Comparison of ENCODE assay signal across 31 cellular contexts in genomic region chr11:109654091-109654490, GRCh38.
"Had no signal": no experiment of that assay in that cellular context is flagged by ENCODE, and none has a peak within 500 bp of the region (broad histone marks: within the 10 kb centered on the region; RNA-seq: fewer than 3 reads in every experiment).

No MANE protein-coding gene starts in this region.

- H3K9me3 ChIP-seq: colonic mucosa, esophagus squamous epithelium had no signal

- H3K27ac ChIP-seq: brain microvascular endothelial cell, cardiac muscle cell, colonic mucosa, esophagus squamous epithelium, WERI-Rb-1 had no signal

- DNase-seq: activated B cell treated with CpG ODN at 0.5 μM for 24 hours; activated CD4-positive, alpha-beta T cell treated with anti-CD3 and anti-CD28 coated beads for 48 hours; activated CD4-positive, alpha-beta T cell treated with anti-CD3 and anti-CD28 coated beads, Interleukin-2, amount 50 U/mL, for 1 hour; activated CD4-positive, alpha-beta T cell treated with anti-CD3 and anti-CD28 coated beads, Interleukin-2, amount 50 U/mL, for 48 hours; activated CD8-positive, alpha-beta memory T cell treated with anti-CD3 and anti-CD28 coated beads for 24 hours; activated CD8-positive, alpha-beta T cell treated with anti-CD3 and anti-CD28 coated beads for 36 hours; activated effector memory CD4-positive, alpha-beta T cell treated with Interleukin-2 at 50 U/mL for 16 hours; activated gamma-delta T cell treated with Interleukin-2 at 50 U/mL for 16 hours; activated naive CD4-positive, alpha-beta T cell treated with anti-CD3 and anti-CD28 coated beads, Interleukin-2, amount 50 U/mL, for 16 hours; activated naive CD4-positive, alpha-beta T cell treated with Interleukin-2 at 50 U/mL for 16 hours; activated T-cell treated with anti-CD3 and anti-CD28 coated beads, Interleukin-2, amount 50 U/mL, for 4 hours; amniotic stem cell; anterior cingulate cortex; brain microvascular endothelial cell; central memory CD4-positive, alpha-beta T cell; cerebellar nuclear complex; colonic mucosa; effector memory CD4-positive, alpha-beta T cell; endodermal cell; esophagus squamous epithelium; head of caudate nucleus; T-helper 1 cell; T-helper 17 cell; T1000; WERI-Rb-1 had no signal

- H3K36me3 Mint-ChIP-seq: activated naive CD8-positive, alpha-beta T cell had no signal

- H3K9me3 Mint-ChIP-seq: activated B cell treated with CpG ODN at 0.5 μM for 24 hours; activated CD8-positive, alpha-beta T cell treated with anti-CD3 and anti-CD28 coated beads for 36 hours; endodermal cell; T-helper 2 cell treated with Interferon-gamma antibody and Interleukin-4, amounts not matched to agents 5 μg/mL and 100 μg/mL, for 36 hours had no signal

- H3K4me3 Mint-ChIP-seq: activated B cell treated with CpG ODN at 0.5 μM for 24 hours; activated CD8-positive, alpha-beta T cell treated with anti-CD3 and anti-CD28 coated beads for 36 hours; activated naive CD8-positive, alpha-beta T cell; activated T-cell treated with anti-CD3 and anti-CD28 coated beads, Interleukin-2, amount 50 U/mL, for 4 hours; activated T-helper 17 cell treated with anti-CD3 and anti-CD28 coated beads, Interleukin-2, amount 50 U/mL, for 72 hours; endodermal cell; T-helper 17 cell; T-helper 2 cell treated with Interferon-gamma antibody and Interleukin-4, amounts not matched to agents 5 μg/mL and 100 μg/mL, for 36 hours had no signal

- H3K36me3 ChIP-seq: brain microvascular endothelial cell, cardiac muscle cell, colonic mucosa, esophagus squamous epithelium, WERI-Rb-1 had no signal

- H3K27me3 ChIP-seq: brain microvascular endothelial cell, cardiac muscle cell, colonic mucosa, esophagus squamous epithelium had no signal

- H3K4me1 ChIP-seq: colonic mucosa, esophagus squamous epithelium had no signal

- H3K4me1 Mint-ChIP-seq: activated B cell treated with CpG ODN at 0.5 μM for 24 hours; activated T-helper 17 cell treated with anti-CD3 and anti-CD28 coated beads, Interleukin-2, amount 50 U/mL, for 72 hours; endodermal cell; T-helper 17 cell had no signal

- H3K27me3 Mint-ChIP-seq: activated B cell treated with CpG ODN at 0.5 μM for 24 hours; activated CD8-positive, alpha-beta T cell treated with anti-CD3 and anti-CD28 coated beads for 36 hours; activated naive CD8-positive, alpha-beta T cell; activated T-helper 17 cell treated with anti-CD3 and anti-CD28 coated beads, Interleukin-2, amount 50 U/mL, for 72 hours; T-helper 17 cell had no signal

- ATAC-seq: activated CD4-positive, CD25-positive, alpha-beta regulatory T cell treated with anti-CD3 and anti-CD28 coated beads, Interleukin-2, amount 50 U/mL, for 24 hours; activated CD8-positive, alpha-beta T cell treated with anti-CD3 and anti-CD28 coated beads for 36 hours; activated T-cell treated with anti-CD3 and anti-CD28 coated beads, Interleukin-2, amount 50 U/mL, for 4 hours; activated T-helper 17 cell treated with anti-CD3 and anti-CD28 coated beads, Interleukin-2, amount 50 U/mL, for 72 hours; T-helper 17 cell had no signal

- H3K27ac Mint-ChIP-seq: activated B cell treated with CpG ODN at 0.5 μM for 24 hours; activated CD8-positive, alpha-beta T cell treated with anti-CD3 and anti-CD28 coated beads for 36 hours; activated naive CD8-positive, alpha-beta T cell; activated T-helper 17 cell treated with anti-CD3 and anti-CD28 coated beads, Interleukin-2, amount 50 U/mL, for 72 hours; endodermal cell; T-helper 17 cell; T-helper 2 cell treated with Interferon-gamma antibody and Interleukin-4, amounts not matched to agents 5 μg/mL and 100 μg/mL, for 36 hours had no signal

- H3K4me3 ChIP-seq: cardiac muscle cell, colonic mucosa, esophagus squamous epithelium had no signal

- FAIRE-seq: frontal cortex had no signal
